In genomic region chr18:43620936-43621335, GRCh38 we compare ENCODE assay signal across 9 cellular contexts.
A peak's percentile ranks its signal among the peaks of the same experiment; 100 is the strongest.
DNase-seq lines count a peak whose midpoint lies in the region; ATAC-seq, FAIRE-seq and TF ChIP-seq lines count a peak whose summit lies in the region.
"Had no signal": no experiment of that assay in that cellular context is flagged by ENCODE, and none has a peak within 500 bp of the region (broad histone marks: within the 10 kb centered on the region; RNA-seq: fewer than 3 reads in every experiment).

No MANE protein-coding gene starts in this region.

- no peaks in the 10 kb centered on the region for H3K4me1 Mint-ChIP-seq in stimulated activated naive CD8-positive, alpha-beta T cell treated with anti-CD3 and anti-CD28 coated beads, Interleukin-15, amount 100 ng/mL, for 72 hours
- H3K4me1 Mint-ChIP-seq: IgD-negative memory B cell had no signal

- FAIRE-seq in GM19239 (lab: Jason Lieb, UNC), result peak; percentile 35

- H3K4me3 Mint-ChIP-seq in stimulated activated naive CD8-positive, alpha-beta T cell treated with anti-CD3 and anti-CD28 coated beads, Interleukin-15, amount 100 ng/mL, for 72 hours, result no peak overlapping the region
- H3K4me3 Mint-ChIP-seq: IgD-negative memory B cell had no signal

- no peak overlapping the region for H3K4me3 ChIP-seq in fibroblast of villous mesenchyme (ENCODE audit: low read depth, low read length)

- no peak for ATAC-seq in stimulated activated naive CD8-positive, alpha-beta T cell treated with anti-CD3 and anti-CD28 coated beads, Interleukin-15, amount 100 ng/mL, for 72 hours
- no peak for ATAC-seq in GM21737 (IDR thresholded peaks at IDR 0.05; ENCODE audit: unreplicated experiment)

- H3K27me3 Mint-ChIP-seq in stimulated activated naive CD8-positive, alpha-beta T cell treated with anti-CD3 and anti-CD28 coated beads, Interleukin-15, amount 100 ng/mL, for 72 hours, result peaks cover 9% of the 10 kb centered on the region

- no peaks in the 10 kb centered on the region for H3K9me3 Mint-ChIP-seq in stimulated activated naive CD8-positive, alpha-beta T cell treated with anti-CD3 and anti-CD28 coated beads, Interleukin-15, amount 100 ng/mL, for 72 hours
- H3K9me3 Mint-ChIP-seq: IgD-negative memory B cell had no signal

- TF ChIP-seq CTCF in fibroblast of villous mesenchyme (IDR thresholded peaks at IDR 0.05; ENCODE audit: insufficient read depth, low read depth, low read length), result peak; percentile 46

- H3K27ac Mint-ChIP-seq in stimulated activated naive CD8-positive, alpha-beta T cell treated with anti-CD3 and anti-CD28 coated beads, Interleukin-15, amount 100 ng/mL, for 72 hours, result no peak overlapping the region

- DNase-seq in COLO829 (ENCODE audit: low spot score), result peak; percentile 13
- DNase-seq in GM19239 (ENCODE audit: insufficient read length, low spot score), result peak; percentile 6
- DNase-seq in HT-29 (ENCODE audit: low spot score), result peak; percentile 36
- peak; percentile 27 for DNase-seq in RPMI7951 (ENCODE audit: low read depth)
- peak; percentile 19 for DNase-seq in fibroblast of villous mesenchyme (ENCODE audit: low read depth)
- DNase-seq in putamen (ENCODE audit: low spot score), result peak; percentile 3
- no peak for DNase-seq in stimulated activated naive CD8-positive, alpha-beta T cell treated with anti-CD3 and anti-CD28 coated beads, Interleukin-15, amount 100 ng/mL, for 72 hours

Comparison
In these comparisons a context has a peak if more than half of its experiments do, and no peak if none do; other contexts are left out.
1. DNase-seq: peak in COLO829 (single experiment), GM19239 (single experiment), HT-29 (single experiment), RPMI7951 (single experiment), fibroblast of villous mesenchyme (single experiment) and putamen (single experiment); none in stimulated activated naive CD8-positive, alpha-beta T cell treated with anti-CD3 and anti-CD28 coated beads, Interleukin-15, amount 100 ng/mL, for 72 hours (0 of 2).